In genomic region chr10:59243611-59244195, GRCh38 we compare ENCODE assay signal across 21 cellular contexts.
"Had no signal": no experiment of that assay in that cellular context is flagged by ENCODE, and none has a peak within 500 bp of the region (broad histone marks: within the 10 kb centered on the region; RNA-seq: fewer than 3 reads in every experiment).

No MANE protein-coding gene starts in this region.

- DNase-seq: effector CD8-positive, alpha-beta T cell; gastrocnemius medialis; immature natural killer cell; left colon; left ventricle myocardium superior; mesenchymal stem cell; midbrain; nucleus accumbens; ovary; stimulated activated CD4-positive, alpha-beta T cell treated with anti-CD3 and anti-CD28 coated beads, Interleukin-2, amount 100 ng/mL, for 48 hours; stimulated activated naive CD4-positive, alpha-beta T cell treated with Interleukin-2 at 50 U/mL for 16 hours; tibial artery had no signal

- H3K36me3 ChIP-seq: neural progenitor cell, ovary, right atrium auricular region, suprapubic skin, tibial artery had no signal

- H3K27ac Mint-ChIP-seq: natural killer cell treated with Interleukin-12 subunit alpha and Interleukin-12 subunit beta and Interleukin-15 and Interleukin-18, amount 100 ng/mL, for 72 hours; neural progenitor cell had no signal

- H3K27ac ChIP-seq: coronary artery, epithelial cell of prostate, esophagus muscularis mucosa, gastrocnemius medialis, neural progenitor cell, ovary, right atrium auricular region, suprapubic skin, tibial artery had no signal

- H3K9me3 Mint-ChIP-seq: natural killer cell treated with Interleukin-12 subunit alpha and Interleukin-12 subunit beta and Interleukin-15 and Interleukin-18, amount 100 ng/mL, for 72 hours had no signal

- H3K4me1 Mint-ChIP-seq: immature natural killer cell, neural progenitor cell had no signal

- H3K4me3 Mint-ChIP-seq: immature natural killer cell; natural killer cell treated with Interleukin-12 subunit alpha and Interleukin-12 subunit beta and Interleukin-15 and Interleukin-18, amount 100 ng/mL, for 72 hours; neural progenitor cell had no signal

- H3K9me3 ChIP-seq: esophagus muscularis mucosa, gastrocnemius medialis, ovary, right atrium auricular region, suprapubic skin, tibial artery had no signal

- H3K4me3 ChIP-seq: coronary artery, esophagus muscularis mucosa, gastrocnemius medialis, lung, neural progenitor cell, ovary, right atrium auricular region, smooth muscle cell, suprapubic skin, tibial artery had no signal

- H3K9ac ChIP-seq: neural progenitor cell had no signal

- H3K36me3 Mint-ChIP-seq: immature natural killer cell; natural killer cell treated with Interleukin-12 subunit alpha and Interleukin-12 subunit beta and Interleukin-15 and Interleukin-18, amount 100 ng/mL, for 72 hours had no signal

- H3K27me3 ChIP-seq: esophagus muscularis mucosa, gastrocnemius medialis, neural progenitor cell, ovary, right atrium auricular region, suprapubic skin, tibial artery had no signal

- H3K27me3 Mint-ChIP-seq: natural killer cell treated with Interleukin-12 subunit alpha and Interleukin-12 subunit beta and Interleukin-15 and Interleukin-18, amount 100 ng/mL, for 72 hours had no signal

- H3K4me1 ChIP-seq: neural progenitor cell, right atrium auricular region, suprapubic skin had no signal
